In genomic region chr4:111475696-111476095, GRCh38 we compare ENCODE assay signal across 5 cellular contexts.
"Had no signal": no experiment of that assay in that cellular context is flagged by ENCODE, and none has a peak within 500 bp of the region (broad histone marks: within the 10 kb centered on the region; RNA-seq: fewer than 3 reads in every experiment).

No MANE protein-coding gene starts in this region.

- FAIRE-seq: HTR-8/SVneo had no signal

- DNase-seq: GOT3, HFFc6 had no signal

- H3K9me3 Mint-ChIP-seq: HFFc6 had no signal

- H3K36me3 Mint-ChIP-seq: IgD-negative memory B cell had no signal

- H3K4me3 Mint-ChIP-seq: HFFc6, IgD-negative memory B cell had no signal

- H3K4me3 ChIP-seq: HAP-1 had no signal

- H3K27me3 Mint-ChIP-seq: IgD-negative memory B cell had no signal

- H3K27ac Mint-ChIP-seq: HFFc6, IgD-negative memory B cell had no signal

- H3K36me3 ChIP-seq: HAP-1 had no signal

- H3K9me3 ChIP-seq: HAP-1 had no signal

- H3K4me1 ChIP-seq: HAP-1 had no signal

- H3K4me1 Mint-ChIP-seq: IgD-negative memory B cell had no signal
